Comparison of ENCODE assay signal across 18 cellular contexts in the genomic region with DNA sequence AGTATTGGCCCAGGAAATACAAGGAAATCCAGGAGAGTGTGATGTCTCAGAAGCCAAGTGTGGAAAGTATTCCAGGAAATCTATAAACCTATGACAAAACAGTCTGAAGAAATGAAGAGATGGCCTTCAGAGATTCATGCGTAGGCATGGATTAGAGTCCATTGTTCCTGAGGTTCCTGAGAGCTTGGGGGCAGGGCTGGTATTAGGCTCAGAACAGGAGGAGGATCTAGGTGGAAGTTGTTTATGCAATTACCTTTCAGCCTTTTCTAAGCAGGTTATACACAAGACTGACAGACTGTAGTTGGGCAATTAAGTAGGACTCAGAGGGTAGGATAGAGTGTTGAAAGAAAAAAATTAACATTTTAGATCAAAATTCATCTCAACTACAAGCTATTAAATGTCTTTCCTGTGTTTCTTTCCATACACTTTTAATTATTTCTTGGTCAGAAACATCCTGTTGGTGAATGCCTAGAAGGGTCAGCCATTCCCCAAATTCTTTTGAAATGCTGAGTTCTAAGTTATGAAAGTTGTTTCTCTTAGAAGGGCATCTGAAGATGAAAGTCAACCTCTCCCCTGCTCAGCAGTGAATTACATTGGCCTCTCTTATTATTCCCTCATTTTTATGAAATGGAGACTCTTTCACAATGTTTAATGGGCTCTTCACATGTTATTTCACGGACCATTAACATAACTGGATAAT.
"Had no signal": no experiment of that assay in that cellular context is flagged by ENCODE, and none has a peak within 500 bp of the region (broad histone marks: within the 10 kb centered on the region; RNA-seq: fewer than 3 reads in every experiment).

No MANE protein-coding gene starts in this region.

- DNase-seq: activated B cell treated with CpG ODN at 0.5 μM for 24 hours; activated CD4-positive, alpha-beta memory T cell treated with anti-CD3 and anti-CD28 coated beads, Interleukin-2, amount 10 ng/mL, durations not matched to agents 7 days and 5 days; activated CD4-positive, alpha-beta T cell treated with anti-CD3 and anti-CD28 coated beads for 48 hours; activated CD8-positive, alpha-beta memory T cell treated with anti-CD3 and anti-CD28 coated beads, Interleukin-2, amount 10 ng/mL, durations not matched to agents 7 days and 5 days; amygdala; effector memory CD8-positive, alpha-beta T cell; heart left ventricle; kidney; midbrain; nephron progenitor cell; occipital lobe; retina; stimulated activated CD4-positive, alpha-beta T cell treated with anti-CD3 and anti-CD28 coated beads, Interleukin-12 subunit alpha, Interleukin-12 subunit beta, amount 100 ng/mL, for 4 hours; stimulated activated CD4-positive, alpha-beta T cell treated with anti-CD3 and anti-CD28 coated beads, Interleukin-1b, Interleukin-23, amount 100 ng/mL, for 48 hours; stimulated activated CD8-positive, alpha-beta memory T cell treated with anti-CD3 and anti-CD28 coated beads, Interleukin-4, amount 100 ng/mL, for 48 hours; stimulated activated naive CD4-positive, alpha-beta T cell; T-helper 9 cell; upper lobe of right lung had no signal
